Comparison of ENCODE assay signal across 8 cellular contexts in the genomic region with DNA sequence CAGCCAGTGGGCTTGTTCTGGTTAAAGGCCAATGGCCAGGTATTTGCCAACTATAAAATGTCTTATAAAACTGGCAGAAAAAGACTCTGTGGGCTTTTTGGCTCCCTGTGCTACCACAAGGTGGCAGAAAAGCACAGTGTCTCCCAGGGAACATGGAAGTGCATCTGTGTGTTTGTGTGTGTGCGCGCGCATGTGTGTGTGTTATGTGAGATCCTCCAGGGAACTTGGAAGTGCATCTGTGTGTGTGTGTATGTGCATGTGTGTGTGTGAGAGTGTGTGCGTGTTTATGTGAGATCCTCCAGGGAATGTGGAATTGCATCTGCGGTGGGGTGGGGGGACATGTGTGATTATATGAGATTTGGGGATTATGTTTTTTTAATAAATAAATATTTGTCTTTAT. TPM values are rescaled to one million over a fixed set of nuclear protein-coding genes. Genes with fewer than 3 reads are reported as not detected.
DNase-seq lines count a peak whose midpoint lies in the region; ATAC-seq and TF ChIP-seq lines count a peak whose summit lies in the region.

No MANE protein-coding gene starts in this region.

- H3K4me1 ChIP-seq in prostate gland (replicated peaks), result no peaks in the 10 kb centered on the region

- WGBS in prostate gland, result 58% methylated on average over 5 of the region's 5 CpGs

- H3K4me3 ChIP-seq in fibroblast of villous mesenchyme (ENCODE audit: low read depth, low read length), result no peak overlapping the region
- H3K4me3 ChIP-seq in prostate gland, result no peak overlapping the region

- no peaks in the 10 kb centered on the region for H3K36me3 ChIP-seq in prostate gland

- intact Hi-C loops in prostate gland (cut with DNase I), result no loop called here

- ATAC-seq in HG02588 (IDR thresholded peaks at IDR 0.05; ENCODE audit: unreplicated experiment) (no peak), HG03354 (IDR thresholded peaks at IDR 0.05; ENCODE audit: poor library complexity, severe bottlenecking, unreplicated experiment) (no peak)

- peak; percentile 33 for DNase-seq in A172 (ENCODE audit: low spot score)
- no peak for DNase-seq in GM10266 (ENCODE audit: extremely low spot score)
- DNase-seq in NCI-H2171 (lab: John Stamatoyannopoulos, UW), result peak; percentile 50
- DNase-seq in activated CD4-positive, alpha-beta T cell treated with anti-CD3 and anti-CD28 coated beads, Interleukin-2, amount 50 U/mL, for 48 hours, result peak; percentile 53 to 71
- peak; percentile 74 for DNase-seq in fibroblast of villous mesenchyme (ENCODE audit: low read depth)
- peak; percentile 44 for DNase-seq in prostate gland (ENCODE audit: low spot score)

- H3K9me3 ChIP-seq in prostate gland, result no peaks in the 10 kb centered on the region

- no peak overlapping the region for H3K27ac ChIP-seq in prostate gland

- TF ChIP-seq POLR2A in prostate gland (IDR thresholded peaks at IDR 0.05), result no peak

- TF ChIP-seq CTCF in GM10266 (IDR thresholded peaks at IDR 0.05; ENCODE audit: control insufficient read depth, insufficient read depth, low read depth, missing control alignments) (peak; percentile 57), fibroblast of villous mesenchyme (IDR thresholded peaks at IDR 0.05; ENCODE audit: insufficient read depth, low read depth, low read length) (peak; percentile 75), prostate gland (IDR thresholded peaks at IDR 0.05) (peak in 3 of 4 experiments; percentile 49 to 64 (median 51))

- H3K27me3 ChIP-seq in prostate gland (replicated peaks; ENCODE audit: insufficient read depth), result no peaks in the 10 kb centered on the region

RNA-seq across cellular contexts. Expression of a gene that starts 30.2 kb away (rescaled TPM):
- total RNA-seq in A172 (2014; rRNA removed; shearing (Covaris generic)), result 53.6 and 54.6 TPM in 2 replicates
- total RNA-seq in fibroblast of villous mesenchyme (38.7 and 57.9 TPM in 2 replicates), prostate gland (10 to 100 TPM; 37.8 to 60.6 TPM)
